ENCODE assay signal across 8 cellular contexts in genomic region chr1:212035835-212036605, GRCh38. TPM values are rescaled to one million over a fixed set of nuclear protein-coding genes. Genes with fewer than 3 reads are reported as not detected.
DNase-seq lines count a peak whose midpoint lies in the region; ATAC-seq and TF ChIP-seq lines count a peak whose summit lies in the region.

No MANE protein-coding gene starts in this region.

- peak overlapping the region; percentile 84 for H3K27ac Mint-ChIP-seq in neural progenitor cell

- H4K20me1 ChIP-seq in neural progenitor cell (ENCODE audit: low read depth), result peaks cover 43% of the 10 kb centered on the region

- TF ChIP-seq CTCF in coronary artery (IDR thresholded peaks at IDR 0.05) (no peak), neural progenitor cell (IDR thresholded peaks at IDR 0.05) (no peak)

- H2AFZ ChIP-seq in neural progenitor cell (replicated peaks), result peak overlapping the region; percentile 60

- H3K27me3 ChIP-seq in neural progenitor cell, result no peaks in the 10 kb centered on the region

- peak overlapping the region; percentile 90 for H3K4me2 ChIP-seq in neural progenitor cell

- H3K4me3 ChIP-seq in coronary artery (peak overlapping the region; percentile 79), neural progenitor cell (peak overlapping the region; percentile 73)

- H3K27me3 Mint-ChIP-seq in neural progenitor cell (ENCODE audit: insufficient read depth, low read depth), result no peaks in the 10 kb centered on the region

- peak overlapping the region; percentile 81 for H3K9ac ChIP-seq in neural progenitor cell

- peak; percentile 7 for ATAC-seq in GM21737 (IDR thresholded peaks at IDR 0.05; ENCODE audit: unreplicated experiment)

- peaks cover 92% of the 10 kb centered on the region for H3K79me2 ChIP-seq in neural progenitor cell (ENCODE audit: low read depth)

- peaks cover 8% of the 10 kb centered on the region for H3F3A ChIP-seq in neural progenitor cell (ENCODE audit: low read depth)

- peaks cover 54% of the 10 kb centered on the region for H3K36me3 ChIP-seq in KOPT-K1 (ENCODE audit: insufficient read depth, low read length)
- peaks cover 3% of the 10 kb centered on the region for H3K36me3 ChIP-seq in neural progenitor cell

- H3K4me1 Mint-ChIP-seq in neural progenitor cell, result peaks cover 43% of the 10 kb centered on the region

- H3K9me3 Mint-ChIP-seq in neural progenitor cell, result peaks cover 2% of the 10 kb centered on the region

- H3K36me3 Mint-ChIP-seq in neural progenitor cell, result peaks cover 36% of the 10 kb centered on the region

- H3K9me3 ChIP-seq in KOPT-K1 (ENCODE audit: insufficient read depth, low read length, poor library complexity, severe bottlenecking) (no peaks in the 10 kb centered on the region), neural progenitor cell (ENCODE audit: low read depth) (no peaks in the 10 kb centered on the region)

- peak overlapping the region; percentile 97 for H3K4me3 Mint-ChIP-seq in neural progenitor cell

- peaks cover 23% of the 10 kb centered on the region for H3K4me1 ChIP-seq in neural progenitor cell

- peak overlapping the region; percentile 96 for H3K27ac ChIP-seq in KOPT-K1 (ENCODE audit: low read depth, low read length, poor library complexity, severe bottlenecking)
- peak overlapping the region in 1 of 2 donors; percentile 91 for H3K27ac ChIP-seq in coronary artery
- peak overlapping the region; percentile 55 for H3K27ac ChIP-seq in neural progenitor cell

- DNase-seq in NCI-H1105 treated with DMSO at 0.1 percent for 48 hours (lab: John Stamatoyannopoulos, UW), result peak; percentile 57
- DNase-seq in NCI-H1105 (lab: John Stamatoyannopoulos, UW), result no peak
- no peak for DNase-seq in coronary artery (ENCODE audit: low spot score)
- no peak for DNase-seq in neural progenitor cell (ENCODE audit: low spot score)
- DNase-seq in NCI-H345 treated with DMSO at 0.1 percent for 48 hours (lab: John Stamatoyannopoulos, UW; ENCODE audit: unreplicated experiment), result no peak
- no peak for DNase-seq in NAMALWA (ENCODE audit: low spot score)

RNA-seq across cellular contexts. Expression of gene DTL, which starts 0.5 kb away (rescaled TPM):
- 62.4 and 76.6 TPM in 2 replicates for total RNA-seq in neural progenitor cell (ENCODE audit: low replicate concordance)

RNA-seq across cellular contexts. Expression of gene INTS7, which starts 0.7 kb away (rescaled TPM):
- 17.1 and 20.7 TPM in 2 replicates for total RNA-seq in neural progenitor cell (ENCODE audit: low replicate concordance)
